In the genomic region with DNA sequence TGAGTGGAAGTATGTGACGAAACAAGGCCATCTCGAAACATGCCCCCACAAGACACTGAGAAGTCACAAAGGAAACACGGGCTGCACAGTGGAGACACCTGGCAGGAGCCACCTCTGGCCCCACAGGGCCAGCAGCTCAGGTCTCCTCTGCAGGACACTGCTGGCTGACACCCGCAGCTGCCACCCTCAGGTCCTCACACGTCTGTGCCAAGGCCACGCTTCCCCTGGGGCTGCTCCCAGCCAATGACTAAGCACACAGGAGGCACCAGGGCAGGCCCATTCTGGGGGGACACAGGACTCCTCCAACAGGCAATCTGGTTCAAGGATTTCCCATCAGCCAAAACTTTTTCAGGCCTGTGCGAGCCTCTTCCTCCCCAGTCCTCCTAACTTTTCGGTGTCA, we compare ENCODE assay signal across 19 cellular contexts. TPM values are rescaled to one million over a fixed set of nuclear protein-coding genes. Genes with fewer than 3 reads are reported as not detected.
"Had no signal": no experiment of that assay in that cellular context is flagged by ENCODE, and none has a peak within 500 bp of the region (broad histone marks: within the 10 kb centered on the region; RNA-seq: fewer than 3 reads in every experiment).

No MANE protein-coding gene starts in this region.

- H3K27ac Mint-ChIP-seq: activated CD4-positive, alpha-beta T cell treated with anti-CD3 and anti-CD28 coated beads, Interleukin-2, amount 10 ng/mL, durations not matched to agents 7 days and 5 days; activated naive CD8-positive, alpha-beta T cell treated with anti-CD3 and anti-CD28 coated beads for 36 hours; nephron; T-helper 1 cell treated with Interleukin-12 subunit alpha and Interleukin-12 subunit beta and Interleukin-4 antibody, amounts not matched to agents 30 μg/mL and 1 μg/mL, for 36 hours had no signal

- H3K4me3 Mint-ChIP-seq: activated CD4-positive, alpha-beta T cell treated with anti-CD3 and anti-CD28 coated beads, Interleukin-2, amount 10 ng/mL, durations not matched to agents 7 days and 5 days; activated naive CD8-positive, alpha-beta T cell treated with anti-CD3 and anti-CD28 coated beads for 36 hours; nephron; T-helper 1 cell treated with Interleukin-12 subunit alpha and Interleukin-12 subunit beta and Interleukin-4 antibody, amounts not matched to agents 30 μg/mL and 1 μg/mL, for 36 hours had no signal

- DNase-seq: activated CD4-positive, alpha-beta T cell treated with anti-CD3 and anti-CD28 coated beads, Interleukin-2, amount 10 ng/mL, durations not matched to agents 7 days and 5 days; activated CD4-positive, CD25-positive, alpha-beta regulatory T cell; activated effector memory CD4-positive, alpha-beta T cell treated with Interleukin-2 at 50 U/mL for 16 hours; activated naive CD8-positive, alpha-beta T cell treated with anti-CD3 and anti-CD28 coated beads for 36 hours; activated T-cell treated with anti-CD3 and anti-CD28 coated beads, Interleukin-2, amount 50 U/mL, for 1 hour; anterior cingulate cortex; caudate nucleus; colonic mucosa; pancreas had no signal

- ATAC-seq: SK-N-SH treated with all-trans-retinoic acid at 6 μM for 48 hours had no signal

- H3K4me1 Mint-ChIP-seq: nephron had no signal

- H3K27ac ChIP-seq: colonic mucosa, epithelial cell of prostate, pancreas, tibial nerve had no signal

- H3K27me3 Mint-ChIP-seq: activated CD4-positive, alpha-beta T cell treated with anti-CD3 and anti-CD28 coated beads, Interleukin-2, amount 10 ng/mL, durations not matched to agents 7 days and 5 days; activated naive CD8-positive, alpha-beta T cell treated with anti-CD3 and anti-CD28 coated beads for 36 hours had no signal

- H3K9me3 ChIP-seq: colonic mucosa, pancreas, tibial nerve had no signal

- H3K27me3 ChIP-seq: colonic mucosa, pancreas, tibial nerve had no signal

- H3K9me3 Mint-ChIP-seq: activated CD4-positive, alpha-beta T cell treated with anti-CD3 and anti-CD28 coated beads, Interleukin-2, amount 10 ng/mL, durations not matched to agents 7 days and 5 days; activated naive CD8-positive, alpha-beta T cell treated with anti-CD3 and anti-CD28 coated beads for 36 hours; nephron; T-helper 1 cell treated with Interleukin-12 subunit alpha and Interleukin-12 subunit beta and Interleukin-4 antibody, amounts not matched to agents 30 μg/mL and 1 μg/mL, for 36 hours had no signal

- H3K36me3 ChIP-seq: colonic mucosa had no signal

- H3K4me1 ChIP-seq: colonic mucosa, pancreas had no signal

- H3K4me3 ChIP-seq: colonic mucosa, pancreas, tibial nerve had no signal

RNA-seq across cellular contexts. Expression of gene SLC38A8, which starts 37.8 kb away (rescaled TPM):
- total RNA-seq: activated CD4-positive, alpha-beta T cell treated with anti-CD3 and anti-CD28 coated beads, Interleukin-2, amount 10 ng/mL, durations not matched to agents 7 days and 5 days; activated naive CD8-positive, alpha-beta T cell treated with anti-CD3 and anti-CD28 coated beads for 36 hours; colonic mucosa; lung microvascular endothelial cell; mucosa of gallbladder; renal cortical epithelial cell; skeletal muscle tissue; subcutaneous adipose tissue; tibial nerve had no signal
